In the genomic region with DNA sequence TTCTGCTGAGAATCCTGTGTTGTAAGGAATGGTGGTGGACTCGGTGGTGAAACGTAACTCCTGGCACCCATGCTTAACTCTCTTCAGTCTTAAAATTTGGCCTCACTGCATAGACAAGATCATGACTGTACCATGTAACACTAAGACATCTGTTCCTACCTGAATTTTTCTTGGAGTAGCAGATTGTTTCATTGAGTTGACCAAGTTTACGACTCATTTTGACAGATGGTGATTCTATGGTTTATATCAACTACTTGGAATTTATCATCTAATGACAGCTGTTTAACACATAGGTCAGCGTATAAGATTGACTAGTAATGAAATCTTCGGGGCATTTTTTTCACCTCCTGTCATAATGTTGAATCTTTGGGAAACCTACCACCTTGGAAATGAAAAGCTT, we compare ENCODE assay signal across 25 cellular contexts.
DNase-seq lines count a peak whose midpoint lies in the region; ATAC-seq, FAIRE-seq and TF ChIP-seq lines count a peak whose summit lies in the region.
"Had no signal": no experiment of that assay in that cellular context is flagged by ENCODE, and none has a peak within 500 bp of the region (broad histone marks: within the 10 kb centered on the region; RNA-seq: fewer than 3 reads in every experiment).

No MANE protein-coding gene starts in this region.

- peak overlapping the region; percentile 45 for H3K27ac ChIP-seq in neutrophil
- no peak overlapping the region for H3K27ac ChIP-seq in vagina
- H3K27ac ChIP-seq: heart left ventricle, upper lobe of left lung had no signal

- DNase-seq in activated CD4-positive, alpha-beta T cell treated with anti-CD3 and anti-CD28 coated beads, Interleukin-2, amount 10 ng/mL, durations not matched to agents 24 days and 14 days = no peak
- DNase-seq in activated CD4-positive, alpha-beta T cell treated with anti-CD3 and anti-CD28 coated beads for 48 hours = no peak
- DNase-seq in GM12891 (ENCODE audit: insufficient read length, low spot score) (no peak), vagina (ENCODE audit: extremely low spot score in 2 of 2) (no peak), cortex of kidney (lab: John Stamatoyannopoulos, UW) (no peak), T-helper 9 cell (no peak)
- DNase-seq in activated naive CD8-positive, alpha-beta T cell treated with anti-CD3 and anti-CD28 coated beads, Interleukin-2, amount 10 ng/mL, durations not matched to agents 7 days and 5 days = no peak
- DNase-seq: activated CD4-positive, alpha-beta T cell treated with anti-CD3 and anti-CD28 coated beads, Interleukin-2, amount 50 U/mL, for 4 hours; activated T-cell treated with anti-CD3 and anti-CD28 coated beads, Interleukin-2, amount 50 U/mL, for 48 hours; amniotic stem cell; BE2C; dermis blood vessel endothelial cell; DMS153; GDM1; GOT3; heart left ventricle; KBM-7; NCI-H1694; nucleus accumbens; SHP77; small intestine; upper lobe of left lung had no signal

- H3K27me3 ChIP-seq in neutrophil (no peaks in the 10 kb centered on the region), vagina (no peaks in the 10 kb centered on the region)
- H3K27me3 ChIP-seq: BE2C, heart left ventricle, upper lobe of left lung had no signal

- peak overlapping the region; percentile 57 for H3K27ac Mint-ChIP-seq in activated CD4-positive, alpha-beta T cell treated with anti-CD3 and anti-CD28 coated beads, Interleukin-2, amount 10 ng/mL, durations not matched to agents 24 days and 14 days
- H3K27ac Mint-ChIP-seq in activated naive CD8-positive, alpha-beta T cell treated with anti-CD3 and anti-CD28 coated beads, Interleukin-2, amount 10 ng/mL, durations not matched to agents 7 days and 5 days = peak overlapping the region; percentile 17

- no peak for ATAC-seq in activated naive CD8-positive, alpha-beta T cell treated with anti-CD3 and anti-CD28 coated beads, Interleukin-2, amount 10 ng/mL, durations not matched to agents 7 days and 5 days (ENCODE audit: low read depth)
- ATAC-seq: left lobe of liver had no signal

- H3K36me3 ChIP-seq in neutrophil (peaks cover 84% of the 10 kb centered on the region), vagina (no peaks in the 10 kb centered on the region)
- H3K36me3 ChIP-seq: BE2C had no signal

- peaks cover 47% of the 10 kb centered on the region in 2 experiments for H3K4me1 ChIP-seq in neutrophil (ENCODE audit: control insufficient read depth in 1 of 2, insufficient read depth in 1 of 2, low read depth in 1 of 2, low read length in 1 of 2)
- peaks cover 15% of the 10 kb centered on the region for H3K4me1 ChIP-seq in vagina
- H3K4me1 ChIP-seq: BE2C had no signal

- no peak for TF ChIP-seq POLR2A in GM12891 (IDR thresholded peaks at IDR 0.05; ENCODE audit: low read depth, low read length)
- TF ChIP-seq POLR2A in vagina (IDR thresholded peaks at IDR 0.05) = no peak

- TF ChIP-seq CTCF in neutrophil (IDR thresholded peaks at IDR 0.05) (no peak), vagina (IDR thresholded peaks at IDR 0.05) (no peak)

- H3K4me3 Mint-ChIP-seq in activated CD4-positive, alpha-beta T cell treated with anti-CD3 and anti-CD28 coated beads, Interleukin-2, amount 10 ng/mL, durations not matched to agents 24 days and 14 days = no peak overlapping the region
- no peak overlapping the region for H3K4me3 Mint-ChIP-seq in activated naive CD8-positive, alpha-beta T cell treated with anti-CD3 and anti-CD28 coated beads, Interleukin-2, amount 10 ng/mL, durations not matched to agents 7 days and 5 days

- H3K4me1 Mint-ChIP-seq in activated CD4-positive, alpha-beta T cell treated with anti-CD3 and anti-CD28 coated beads, Interleukin-2, amount 10 ng/mL, durations not matched to agents 24 days and 14 days = peaks cover 80% of the 10 kb centered on the region
- H3K4me1 Mint-ChIP-seq in activated naive CD8-positive, alpha-beta T cell treated with anti-CD3 and anti-CD28 coated beads, Interleukin-2, amount 10 ng/mL, durations not matched to agents 7 days and 5 days = peaks cover 84% of the 10 kb centered on the region

- no peaks in the 10 kb centered on the region for H3K27me3 Mint-ChIP-seq in activated CD4-positive, alpha-beta T cell treated with anti-CD3 and anti-CD28 coated beads, Interleukin-2, amount 10 ng/mL, durations not matched to agents 24 days and 14 days
- no peaks in the 10 kb centered on the region for H3K27me3 Mint-ChIP-seq in activated naive CD8-positive, alpha-beta T cell treated with anti-CD3 and anti-CD28 coated beads, Interleukin-2, amount 10 ng/mL, durations not matched to agents 7 days and 5 days

- no peaks in the 10 kb centered on the region for H3K9me3 ChIP-seq in neutrophil
- H3K9me3 ChIP-seq in vagina = no peaks in the 10 kb centered on the region
- H3K9me3 ChIP-seq: BE2C, upper lobe of left lung had no signal

- peaks cover 85% of the 10 kb centered on the region for H3K36me3 Mint-ChIP-seq in activated CD4-positive, alpha-beta T cell treated with anti-CD3 and anti-CD28 coated beads, Interleukin-2, amount 10 ng/mL, durations not matched to agents 24 days and 14 days (ENCODE audit: low read depth)
- H3K36me3 Mint-ChIP-seq in activated naive CD8-positive, alpha-beta T cell treated with anti-CD3 and anti-CD28 coated beads, Interleukin-2, amount 10 ng/mL, durations not matched to agents 7 days and 5 days = peaks cover 79% of the 10 kb centered on the region

- FAIRE-seq in GM12891 (lab: Jason Lieb, UNC) = peak; percentile 81
- FAIRE-seq: endothelial cell of umbilical vein, small intestine had no signal

- intact Hi-C loops in activated CD4-positive, alpha-beta T cell treated with anti-CD3 and anti-CD28 coated beads, Interleukin-2, amount 10 ng/mL, durations not matched to agents 24 days and 14 days (cut with micrococcal nuclease) = loop anchor here (1.0 to 2.0 kb wide), 2 partner anchors 7 to 15 kb away; no protein-coding TSS in a partner anchor
- intact Hi-C loops in vagina (cut with DNase I) = loop anchor here (2.0 kb wide), 1 partner anchor 65 kb away; no protein-coding TSS in a partner anchor

- POLR2A ChIA-PET in activated naive CD8-positive, alpha-beta T cell treated with anti-CD3 and anti-CD28 coated beads, Interleukin-2, amount 10 ng/mL, durations not matched to agents 7 days and 5 days (lab: Charles Lee) = interaction anchor here (1.1 to 1.7 kb wide), 2 partner anchors 22 to 29 kb away, joined by 3 to 4 read pairs; no protein-coding TSS in a partner anchor

- peaks cover 5% of the 10 kb centered on the region for H3K9me3 Mint-ChIP-seq in activated CD4-positive, alpha-beta T cell treated with anti-CD3 and anti-CD28 coated beads, Interleukin-2, amount 10 ng/mL, durations not matched to agents 24 days and 14 days
- H3K9me3 Mint-ChIP-seq in activated naive CD8-positive, alpha-beta T cell treated with anti-CD3 and anti-CD28 coated beads, Interleukin-2, amount 10 ng/mL, durations not matched to agents 7 days and 5 days = no peaks in the 10 kb centered on the region

- H3K4me3 ChIP-seq in neutrophil (ENCODE audit: low read depth in 1 of 2, low read length in 1 of 2) (no peak overlapping the region), vagina (no peak overlapping the region)
- H3K4me3 ChIP-seq: heart left ventricle, upper lobe of left lung had no signal

TF ChIP-seq in GM12891, 5 proteins besides CTCF, POLR2A, EP300 and RAD21:
- TF ChIP-seq POU2F2 (IDR thresholded peaks at IDR 0.05; ENCODE audit: low read depth, low read length) (no peak), TAF1 (IDR thresholded peaks at IDR 0.05; ENCODE audit: low read depth, low read length) (no peak), POLR2AphosphoS5 (IDR thresholded peaks at IDR 0.05; ENCODE audit: low read depth, low read length) (no peak), SPI1 (IDR thresholded peaks at IDR 0.05; ENCODE audit: low read depth, low read length) (no peak), PAX5 (IDR thresholded peaks at IDR 0.05; ENCODE audit: insufficient read depth, low read length, severe bottlenecking) (no peak)
